Comparison of ENCODE assay signal across 2 cellular contexts in the genomic region with DNA sequence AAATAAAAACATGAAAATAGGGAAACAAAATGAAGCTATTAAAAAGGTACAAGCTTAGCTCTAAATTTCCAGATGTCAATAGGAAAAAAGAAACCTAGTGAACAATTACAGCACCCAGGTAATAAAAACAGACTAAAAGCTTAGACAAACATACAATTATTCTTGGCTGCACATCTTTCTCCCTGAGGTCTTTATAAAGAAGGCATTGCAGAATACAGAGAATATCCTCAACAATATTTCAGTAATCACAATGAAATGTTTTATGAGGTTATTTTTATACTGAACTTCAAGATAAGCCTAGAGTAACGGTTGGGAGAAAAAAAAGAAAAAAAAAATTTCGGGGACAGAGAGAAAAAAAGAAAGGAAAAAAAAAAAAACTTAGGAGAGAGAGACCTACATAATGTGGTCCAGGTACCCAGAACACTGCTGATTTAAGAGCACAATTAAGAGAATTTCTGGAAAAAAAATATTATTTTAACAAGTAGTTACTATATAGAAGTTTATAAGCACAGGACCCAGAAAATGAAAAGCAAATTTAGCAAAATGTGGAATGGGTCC.
TF ChIP-seq lines count a peak whose summit lies in the region.

No MANE protein-coding gene starts in this region.

TF ChIP-seq in GM23338, 12 proteins besides CTCF, POLR2A, EP300 and RAD21 (continues in another document):
- no peak for TF ChIP-seq EZH2phosphoT487 (IDR thresholded peaks at IDR 0.05; ENCODE audit: unreplicated experiment)
- TF ChIP-seq CREB1 (CRISPR knock-in tag; IDR thresholded peaks at IDR 0.05; ENCODE audit: low read depth) = no peak
- no peak for TF ChIP-seq ZNF114 (CRISPR knock-in tag; IDR thresholded peaks at IDR 0.05)
- no peak for TF ChIP-seq POLR2AphosphoS5 (IDR thresholded peaks at IDR 0.05; ENCODE audit: low read depth)
- no peak for TF ChIP-seq ETS1 (IDR thresholded peaks at IDR 0.05)
- no peak for TF ChIP-seq JUNB (IDR thresholded peaks at IDR 0.05; ENCODE audit: unreplicated experiment)
- TF ChIP-seq, protein P1, sequence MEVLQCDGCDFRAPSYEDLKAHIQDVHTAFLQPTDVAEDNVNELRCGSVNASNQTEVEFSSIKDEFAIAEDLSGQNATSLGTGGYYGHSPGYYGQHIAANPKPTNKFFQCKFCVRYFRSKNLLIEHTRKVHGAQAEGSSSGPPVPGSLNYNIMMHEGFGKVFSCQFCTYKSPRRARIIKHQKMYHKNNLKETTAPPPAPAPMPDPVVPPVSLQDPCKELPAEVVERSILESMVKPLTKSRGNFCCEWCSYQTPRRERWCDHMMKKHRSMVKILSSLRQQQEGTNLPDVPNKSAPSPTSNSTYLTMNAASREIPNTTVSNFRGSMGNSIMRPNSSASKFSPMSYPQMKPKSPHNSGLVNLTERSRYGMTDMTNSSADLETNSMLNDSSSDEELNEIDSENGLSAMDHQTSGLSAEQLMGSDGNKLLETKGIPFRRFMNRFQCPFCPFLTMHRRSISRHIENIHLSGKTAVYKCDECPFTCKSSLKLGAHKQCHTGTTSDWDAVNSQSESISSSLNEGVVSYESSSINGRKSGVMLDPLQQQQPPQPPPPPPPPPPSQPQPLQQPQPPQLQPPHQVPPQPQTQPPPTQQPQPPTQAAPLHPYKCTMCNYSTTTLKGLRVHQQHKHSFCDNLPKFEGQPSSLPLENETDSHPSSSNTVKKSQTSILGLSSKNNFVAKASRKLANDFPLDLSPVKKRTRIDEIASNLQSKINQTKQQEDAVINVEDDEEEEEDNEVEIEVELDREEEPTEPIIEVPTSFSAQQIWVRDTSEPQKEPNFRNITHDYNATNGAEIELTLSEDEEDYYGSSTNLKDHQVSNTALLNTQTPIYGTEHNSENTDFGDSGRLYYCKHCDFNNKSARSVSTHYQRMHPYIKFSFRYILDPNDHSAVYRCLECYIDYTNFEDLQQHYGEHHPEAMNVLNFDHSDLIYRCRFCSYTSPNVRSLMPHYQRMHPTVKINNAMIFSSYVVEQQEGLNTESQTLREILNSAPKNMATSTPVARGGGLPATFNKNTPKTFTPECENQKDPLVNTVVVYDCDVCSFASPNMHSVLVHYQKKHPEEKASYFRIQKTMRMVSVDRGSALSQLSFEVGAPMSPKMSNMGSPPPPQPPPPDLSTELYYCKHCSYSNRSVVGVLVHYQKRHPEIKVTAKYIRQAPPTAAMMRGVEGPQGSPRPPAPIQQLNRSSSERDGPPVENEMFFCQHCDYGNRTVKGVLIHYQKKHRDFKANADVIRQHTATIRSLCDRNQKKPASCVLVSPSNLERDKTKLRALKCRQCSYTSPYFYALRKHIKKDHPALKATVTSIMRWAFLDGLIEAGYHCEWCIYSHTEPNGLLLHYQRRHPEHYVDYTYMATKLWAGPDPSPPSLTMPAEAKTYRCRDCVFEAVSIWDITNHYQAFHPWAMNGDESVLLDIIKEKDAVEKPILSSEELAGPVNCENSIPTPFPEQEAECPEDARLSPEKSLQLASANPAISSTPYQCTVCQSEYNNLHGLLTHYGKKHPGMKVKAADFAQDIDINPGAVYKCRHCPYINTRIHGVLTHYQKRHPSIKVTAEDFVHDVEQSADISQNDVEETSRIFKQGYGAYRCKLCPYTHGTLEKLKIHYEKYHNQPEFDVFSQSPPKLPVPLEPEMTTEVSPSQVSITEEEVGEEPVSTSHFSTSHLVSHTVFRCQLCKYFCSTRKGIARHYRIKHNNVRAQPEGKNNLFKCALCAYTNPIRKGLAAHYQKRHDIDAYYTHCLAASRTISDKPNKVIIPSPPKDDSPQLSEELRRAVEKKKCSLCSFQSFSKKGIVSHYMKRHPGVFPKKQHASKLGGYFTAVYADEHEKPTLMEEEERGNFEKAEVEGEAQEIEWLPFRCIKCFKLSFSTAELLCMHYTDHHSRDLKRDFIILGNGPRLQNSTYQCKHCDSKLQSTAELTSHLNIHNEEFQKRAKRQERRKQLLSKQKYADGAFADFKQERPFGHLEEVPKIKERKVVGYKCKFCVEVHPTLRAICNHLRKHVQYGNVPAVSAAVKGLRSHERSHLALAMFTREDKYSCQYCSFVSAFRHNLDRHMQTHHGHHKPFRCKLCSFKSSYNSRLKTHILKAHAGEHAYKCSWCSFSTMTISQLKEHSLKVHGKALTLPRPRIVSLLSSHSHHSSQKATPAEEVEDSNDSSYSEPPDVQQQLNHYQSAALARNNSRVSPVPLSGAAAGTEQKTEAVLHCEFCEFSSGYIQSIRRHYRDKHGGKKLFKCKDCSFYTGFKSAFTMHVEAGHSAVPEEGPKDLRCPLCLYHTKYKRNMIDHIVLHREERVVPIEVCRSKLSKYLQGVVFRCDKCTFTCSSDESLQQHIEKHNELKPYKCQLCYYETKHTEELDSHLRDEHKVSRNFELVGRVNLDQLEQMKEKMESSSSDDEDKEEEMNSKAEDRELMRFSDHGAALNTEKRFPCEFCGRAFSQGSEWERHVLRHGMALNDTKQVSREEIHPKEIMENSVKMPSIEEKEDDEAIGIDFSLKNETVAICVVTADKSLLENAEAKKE (CRISPR knock-in tag; IDR thresholded peaks at IDR 0.05) = no peak
- TF ChIP-seq ZNF331 (CRISPR knock-in tag; IDR thresholded peaks at IDR 0.05; ENCODE audit: low read depth) = no peak
- no peak for TF ChIP-seq REST (IDR thresholded peaks at IDR 0.05; ENCODE audit: unreplicated experiment)

TF ChIP-seq in neural cell, 6 proteins besides CTCF, POLR2A, EP300 and RAD21:
- TF ChIP-seq EZH2 (IDR thresholded peaks at IDR 0.05; ENCODE audit: borderline replicate concordance, insufficient read depth, low read length, poor library complexity, severe bottlenecking) (no peak), SMC3 (conservative IDR thresholded peaks at IDR 0.05; ENCODE audit: poor library complexity) (no peak), REST (IDR thresholded peaks at IDR 0.05; ENCODE audit: borderline replicate concordance) (no peak), MXI1 (conservative IDR thresholded peaks at IDR 0.05; ENCODE audit: poor library complexity, severe bottlenecking) (no peak), POLR2AphosphoS5 (IDR thresholded peaks at IDR 0.05) (no peak), TAF1 (IDR thresholded peaks at IDR 0.05; ENCODE audit: low read depth) (no peak)
TF ChIP-seq in neural cell: peak in this region for 0.
